12 cellular contexts compared by ENCODE assay signal in the genomic region with DNA sequence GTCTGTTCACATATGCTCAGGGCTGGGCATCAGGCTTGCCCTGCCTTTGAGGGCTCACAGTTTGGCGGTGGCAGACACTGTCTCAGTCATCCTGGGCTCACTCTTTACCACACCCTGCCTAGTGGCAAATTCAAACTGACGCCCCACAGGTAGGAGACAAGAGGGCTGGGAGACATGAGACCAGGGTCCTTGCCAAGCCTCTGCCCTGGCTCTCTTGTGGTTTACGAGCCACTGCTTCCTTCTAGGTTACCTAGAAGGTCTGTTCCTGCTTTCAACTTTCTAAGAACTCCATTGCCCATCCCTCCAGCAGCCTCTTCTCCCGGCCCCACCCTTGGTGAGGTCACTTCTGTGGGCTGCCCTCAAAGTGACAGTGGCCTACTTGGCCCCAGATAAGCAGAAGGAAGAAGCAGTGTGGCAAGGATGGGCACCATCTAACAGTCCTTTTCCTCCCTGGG. TPM values are rescaled to one million over a fixed set of nuclear protein-coding genes. Genes with fewer than 3 reads are reported as not detected.
DNase-seq lines count a peak whose midpoint lies in the region; ATAC-seq, FAIRE-seq and TF ChIP-seq lines count a peak whose summit lies in the region.
"Had no signal": no experiment of that assay in that cellular context is flagged by ENCODE, and none has a peak within 500 bp of the region (broad histone marks: within the 10 kb centered on the region; RNA-seq: fewer than 3 reads in every experiment).

No MANE protein-coding gene starts in this region.

- H3K27ac ChIP-seq in HEK293 (ENCODE audit: extremely low read depth, low read depth, low read length) (no peak overlapping the region), K562 (ENCODE audit: extremely low read depth, low read depth, low read length) (no peak overlapping the region), parathyroid adenoma (peak overlapping the region; percentile 98), mesenchymal stem cell (ENCODE audit: low read length, poor library complexity, severe bottlenecking) (no peak overlapping the region)
- H3K27ac ChIP-seq: prostate gland had no signal

- FAIRE-seq in K562 (lab: Jason Lieb, UNC) = no peak
- FAIRE-seq: H54 had no signal

- H3K36me3 ChIP-seq in HEK293 (ENCODE audit: control insufficient read depth in 2 of 2, insufficient read depth in 1 of 2, low read length in 2 of 2) (no peaks in the 10 kb centered on the region), K562 (ENCODE audit: control insufficient read depth, insufficient read depth, low read length) (no peaks in the 10 kb centered on the region), parathyroid adenoma (ENCODE audit: control insufficient read depth, insufficient read depth, low read length) (no peaks in the 10 kb centered on the region), mesenchymal stem cell (ENCODE audit: control insufficient read depth in 1 of 2, insufficient read depth in 2 of 2, low read depth in 1 of 2, low read length in 2 of 2) (peaks cover 0 to 6% of the 10 kb centered on the region in 2 experiments)
- H3K36me3 ChIP-seq: prostate gland had no signal

- DNase-seq in OCI-M1 (lab: John Stamatoyannopoulos, UW) (peak; percentile 78), K562 (ENCODE audit: extremely low read depth in 1 of 4, low spot score in 3 of 4) (peak; percentile 49 to 61 (median 55)), germinal center (ENCODE audit: low spot score) (no peak), mesenchymal stem cell (no peak)
- DNase-seq: activated B cell treated with CpG ODN at 0.5 μM for 24 hours, NCI-H2081 treated with DMSO at 0.1 percent for 48 hours, RPMI8226 had no signal

- TF ChIP-seq CTCF in HEK293 (tag by site-specific recombination; IDR thresholded peaks at IDR 0.05) (no peak), K562 (IDR thresholded peaks at IDR 0.05 in 2 of 3, conservative IDR thresholded peaks at IDR 0.05 in 1 of 3; ENCODE audit: insufficient read depth in 2 of 3, low read depth in 1 of 3, low read length in 3 of 3) (no peak), parathyroid adenoma (IDR thresholded peaks at IDR 0.05) (no peak)

- no peak overlapping the region for H2AK5ac ChIP-seq in mesenchymal stem cell (ENCODE audit: low read length, severe bottlenecking)

- no TSS peak for BruUV-seq in K562 (replicated peaks; lab: Mats Ljungman, UMichigan)

- H4K91ac ChIP-seq in mesenchymal stem cell (ENCODE audit: low read length) = no peak overlapping the region

- H3K23ac ChIP-seq in mesenchymal stem cell (ENCODE audit: low read length in 2 of 2) = no peak overlapping the region

- in situ Hi-C loops in K562 (cut with MboI) = no loop called here

- peak overlapping the region in 1 of 2 experiments; percentile 38; a peak in 2 of 4 replicates for H3K9ac ChIP-seq in K562 (ENCODE audit: insufficient read depth in 1 of 2, low read depth in 2 of 2, low read length in 2 of 2)
- H3K9ac ChIP-seq in parathyroid adenoma = no peak overlapping the region
- H3K9ac ChIP-seq in mesenchymal stem cell (ENCODE audit: low read length) = no peak overlapping the region

- CTCF ChIA-PET in HEK293 (lab: Yijun Ruan, JAX) = interaction anchor here (0.8 kb wide), 1 partner anchor 23 kb away, joined by 3 read pairs; no protein-coding TSS in a partner anchor
- CTCF ChIA-PET in K562 (lab: Yijun Ruan, JAX; ENCODE audit: low intra/inter-chr PET ratio) = no interaction called here

- H2BK120ac ChIP-seq in mesenchymal stem cell (ENCODE audit: low read depth, low read length) = no peak overlapping the region

- 21% methylated on average over 4 of the region's 4 CpGs for WGBS in K562 (ENCODE audit: insufficient coverage, low coverage, missing lambda C conversion rate)
- 94% methylated on average over 4 of the region's 4 CpGs for WGBS in mesenchymal stem cell

- H3K79me2 ChIP-seq in K562 (ENCODE audit: control insufficient read depth, insufficient read depth, low read length) (no peaks in the 10 kb centered on the region; the same call in 2 of the 3 replicates), parathyroid adenoma (peaks cover 4% of the 10 kb centered on the region)

- H3K4me1 ChIP-seq in HEK293 (ENCODE audit: control insufficient read depth, insufficient read depth, low read length) (peaks cover 5% of the 10 kb centered on the region), K562 (replicated peaks in 1 of 2; ENCODE audit: control insufficient read depth in 2 of 2, insufficient read depth in 2 of 2, low read length in 2 of 2) (peaks cover 41 to 54% of the 10 kb centered on the region in 2 experiments), parathyroid adenoma (peaks cover 69% of the 10 kb centered on the region), mesenchymal stem cell (ENCODE audit: control insufficient read depth, insufficient read depth, low read depth, low read length) (peaks cover 37% of the 10 kb centered on the region)
- H3K4me1 ChIP-seq: prostate gland had no signal

- H4K20me1 ChIP-seq in K562 (replicated peaks; ENCODE audit: control insufficient read depth, insufficient read depth, low read length) = no peaks in the 10 kb centered on the region

- no peak overlapping the region for H2BK12ac ChIP-seq in mesenchymal stem cell (ENCODE audit: low read length in 2 of 2)

- H2AFZ ChIP-seq in K562 (ENCODE audit: low read depth, low read length) = peak overlapping the region; percentile 33; the same call in 1 of the 2 replicates
- no peak overlapping the region for H2AFZ ChIP-seq in parathyroid adenoma
- no peak overlapping the region for H2AFZ ChIP-seq in mesenchymal stem cell (ENCODE audit: low read depth, low read length)

- H3K4me3 ChIP-seq in HEK293 (ENCODE audit: low read depth, low read length) = no peak overlapping the region
- no peak overlapping the region for H3K4me3 ChIP-seq in K562
- no peak overlapping the region for H3K4me3 ChIP-seq in parathyroid adenoma (ENCODE audit: low read depth, low read length)
- no peak overlapping the region for H3K4me3 ChIP-seq in mesenchymal stem cell (ENCODE audit: insufficient read depth in 1 of 2, low read depth in 1 of 2, low read length in 2 of 2)
- H3K4me3 ChIP-seq: prostate gland had no signal

- peaks cover 42% of the 10 kb centered on the region for H3K79me1 ChIP-seq in mesenchymal stem cell (replicated peaks; ENCODE audit: low read length, poor library complexity, severe bottlenecking)

- H2BK5ac ChIP-seq in mesenchymal stem cell (ENCODE audit: low read depth, low read length, poor library complexity, severe bottlenecking) = no peak overlapping the region

- no peak for TF ChIP-seq POLR2A in K562 (conservative IDR thresholded peaks at IDR 0.05)

- ATAC-seq in K562 = peak; percentile 26
- ATAC-seq in GM19397 (IDR thresholded peaks at IDR 0.05; ENCODE audit: unreplicated experiment) = no peak

- intact Hi-C loops in K562 (cut with micrococcal nuclease) = no loop called here

- no peak overlapping the region for H3K4ac ChIP-seq in mesenchymal stem cell (ENCODE audit: low read depth in 1 of 2, low read length in 2 of 2)

- no peak overlapping the region for H3K14ac ChIP-seq in mesenchymal stem cell (ENCODE audit: low read length in 2 of 2)

- H3K4me2 ChIP-seq in K562 (ENCODE audit: insufficient read depth, low read length) (peak overlapping the region; percentile 29; the same call in 1 of the 2 replicates), parathyroid adenoma (ENCODE audit: low read length) (no peak overlapping the region), mesenchymal stem cell (ENCODE audit: low read length, poor library complexity, severe bottlenecking) (no peak overlapping the region)

- H4K8ac ChIP-seq in mesenchymal stem cell (ENCODE audit: low read length) = no peak overlapping the region

- no peak overlapping the region for H3K18ac ChIP-seq in mesenchymal stem cell (ENCODE audit: low read depth in 1 of 2, low read length in 2 of 2)

- H3K9me3 ChIP-seq in HEK293 (ENCODE audit: control insufficient read depth, insufficient read depth, low read depth, low read length) = no peaks in the 10 kb centered on the region
- no peaks in the 10 kb centered on the region for H3K9me3 ChIP-seq in K562 (replicated peaks; ENCODE audit: control insufficient read depth, insufficient read depth, low read depth, low read length)
- no peaks in the 10 kb centered on the region for H3K9me3 ChIP-seq in parathyroid adenoma (ENCODE audit: control insufficient read depth, low read length)
- no peaks in the 10 kb centered on the region for H3K9me3 ChIP-seq in mesenchymal stem cell (ENCODE audit: control insufficient read depth, low read length)
- H3K9me3 ChIP-seq: prostate gland had no signal

- H3K9me1 ChIP-seq in K562 (ENCODE audit: control insufficient read depth, insufficient read depth, low read length) = no peaks in the 10 kb centered on the region

- TF ChIP-seq RAD21 in K562 (CRISPR knock-in tag; conservative IDR thresholded peaks at IDR 0.05 in 1 of 2, IDR thresholded peaks at IDR 0.05 in 1 of 2) = no peak

- POLR2A ChIA-PET in HEK293 (lab: Yijun Ruan, JAX) = no interaction called here
- POLR2A ChIA-PET in K562 (lab: Yijun Ruan, JAX) = no interaction called here

- H3K27me3 ChIP-seq in K562 (ENCODE audit: control insufficient read depth in 2 of 2, insufficient read depth in 2 of 2, low read length in 2 of 2) (no peaks in the 10 kb centered on the region), parathyroid adenoma (ENCODE audit: control insufficient read depth, insufficient read depth, low read length) (no peaks in the 10 kb centered on the region), mesenchymal stem cell (ENCODE audit: control insufficient read depth in 1 of 2, insufficient read depth in 1 of 2, low read length in 2 of 2) (peaks cover 0 to 59% of the 10 kb centered on the region in 2 experiments)

- no peak overlapping the region for H2BK15ac ChIP-seq in mesenchymal stem cell (ENCODE audit: low read depth, poor library complexity, severe bottlenecking)

- TF ChIP-seq EP300 in K562 (IDR thresholded peaks at IDR 0.05; ENCODE audit: low read length) = no peak

RNA-seq across cellular contexts. Expression of gene KIF21B, which starts 10.5 kb away (rescaled TPM):
- total RNA-seq in K562 (2011; cell fraction: chromatin; rRNA removed; ENCODE audit: low replicate concordance) = 31.5 and 80.0 TPM in 2 replicates
- total RNA-seq in K562 (2011; cell fraction: nucleolus; rRNA removed) = 28.8 and 39.0 TPM in 2 replicates
- 28.9 and 35.9 TPM in 2 replicates for total RNA-seq in K562 (2011; cell fraction: nucleoplasm; rRNA removed)
- total RNA-seq in K562 (2014; rRNA removed) (5.9 and 8.4 TPM in 2 replicates), K562 (2014; rRNA removed; fragmentation: Illumina TruSeq; extraction: Trizol) (2.8 and 3.3 TPM in 2 replicates), K562 (2015; rRNA removed; fragmentation: Illumina TruSeq; extraction: Trizol) (3.1 and 3.3 TPM in 2 replicates), K562 (2021) (11.5 and 13.4 TPM in 2 replicates)
- polyA plus RNA-seq in K562 (2011; rRNA removed) (7.8 and 15.2 TPM in 2 replicates), K562 (2014; fragmentation: Illumina TruSeq; extraction: Trizol) (7.3 and 9.6 TPM in 2 replicates), K562 (2014; fragmentation: Nextera tagmentation; extraction: Ambion mirVana) (under 1 TPM; 0.46 to 0.48 TPM), K562 (2014; rRNA removed) (6.3 and 7.5 TPM in 2 replicates)
- 12.7 and 14.0 TPM in 2 replicates for polyA plus RNA-seq in K562 (2011; cell fraction: cytosol; rRNA removed)
- polyA plus RNA-seq in K562 (2011; cell fraction: nucleus; rRNA removed) = 44.2 and 45.1 TPM in 2 replicates
- 7.8 and 10.5 TPM in 2 replicates for polyA plus RNA-seq in K562 (2012)
- polyA minus RNA-seq in K562 (2011; rRNA and poly(A)+ RNA removed) = 13.9 and 15.1 TPM in 2 replicates
- 11.5 and 22.6 TPM in 2 replicates for polyA minus RNA-seq in K562 (2011; cell fraction: cytosol; rRNA and poly(A)+ RNA removed)
- polyA minus RNA-seq in K562 (2011; cell fraction: nucleus; rRNA and poly(A)+ RNA removed) = 22.5 and 38.5 TPM in 2 replicates
- polyA plus RNA-seq in mesenchymal stem cell (2013, experiment 1 of 2) = 1.1 TPM
- polyA plus RNA-seq in mesenchymal stem cell (2013, experiment 2 of 2) = 1.1 TPM

Comparison
In these comparisons a context has a peak if more than half of its experiments do, and no peak if none do; other contexts are left out.
1. DNase-seq: peak in OCI-M1 (single experiment) and K562 (4 of 4); none in germinal center (single experiment) and mesenchymal stem cell (single experiment).
2. Of the 44 proteins assayed by ChIP-seq in both K562 and HEK293: peak only in K562: none; only in HEK293: KLF1; in both: none; in neither: 42; mixed calls (peak in some experiments, not most) for 1.